In the genomic region with DNA sequence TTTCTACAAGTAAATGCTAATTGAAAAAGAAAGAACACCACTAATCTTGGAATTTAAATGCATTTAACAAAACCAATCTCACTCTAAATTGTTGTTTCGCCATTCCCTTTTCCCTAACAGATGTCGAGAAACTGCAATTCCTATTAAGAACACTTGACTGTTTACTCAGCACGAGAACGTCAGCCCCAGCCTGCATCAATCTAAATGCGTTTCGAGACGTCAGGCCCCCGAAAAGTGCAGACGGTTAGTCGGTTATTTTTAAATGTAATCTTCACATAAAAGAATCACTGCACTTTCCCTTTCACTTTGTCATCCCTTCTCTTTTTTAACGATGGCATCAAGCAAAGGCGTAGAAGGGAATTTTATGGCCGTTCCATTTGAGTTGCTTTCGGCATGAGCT, we compare ENCODE assay signal across 9 cellular contexts.
DNase-seq lines count a peak whose midpoint lies in the region; ATAC-seq, FAIRE-seq and TF ChIP-seq lines count a peak whose summit lies in the region.
"Had no signal": no experiment of that assay in that cellular context is flagged by ENCODE, and none has a peak within 500 bp of the region (broad histone marks: within the 10 kb centered on the region; RNA-seq: fewer than 3 reads in every experiment).

No MANE protein-coding gene starts in this region.

- no peaks in the 10 kb centered on the region for H3K9me3 ChIP-seq in PC-3 (ENCODE audit: low read length)
- H3K9me3 ChIP-seq in GM12878 (replicated peaks; ENCODE audit: control insufficient read depth, insufficient read depth, low read length), result no peaks in the 10 kb centered on the region
- no peaks in the 10 kb centered on the region for H3K9me3 ChIP-seq in neutrophil

- H3K4me2 ChIP-seq in PC-3 (ENCODE audit: low read length) (peak overlapping the region; percentile 73), GM12878 (ENCODE audit: control insufficient read depth, insufficient read depth) (peak overlapping the region; percentile 42; the same call in 1 of the 2 replicates)

- POLR2A ChIA-PET in PC-3 (lab: Charles Lee; ENCODE audit: unreplicated experiment), result no interaction called here
- POLR2A ChIA-PET in GM12878 (lab: Charles Lee), result interaction anchor here (1.9 kb wide), 1 partner anchor 9 kb away, joined by 8 read pairs; no protein-coding TSS in a partner anchor

- H3F3A ChIP-seq in PC-3 (ENCODE audit: low read length, unreplicated experiment), result no peaks in the 10 kb centered on the region

- DNase-seq in PC-3 (peak; percentile 26), GM12878 (ENCODE audit: low read depth, low spot score) (no peak), HCEC 1CT (no peak), NCI-H2029 treated with DMSO at 0.1 percent for 48 hours (lab: John Stamatoyannopoulos, UW) (no peak), GM20000 (ENCODE audit: low spot score) (no peak)
- DNase-seq: cerebellar nuclear complex had no signal

- BruUV-seq in PC-3 (replicated peaks; lab: Mats Ljungman, UMichigan), result no TSS peak
- no TSS peak for BruUV-seq in GM12878 (replicated peaks; lab: Mats Ljungman, UMichigan)

- WGBS in GM12878 (ENCODE audit: insufficient coverage, insufficient replicate concordance, low lambda C conversion rate, missing lambda C conversion rate), result 67% methylated on average over 14 of the region's 14 CpGs

- H3K36me3 ChIP-seq in PC-3 (ENCODE audit: low read depth, low read length) (no peaks in the 10 kb centered on the region), GM12878 (ENCODE audit: control insufficient read depth in 2 of 2, insufficient read depth in 2 of 2, low read length in 1 of 2) (no peaks in the 10 kb centered on the region), neutrophil (no peaks in the 10 kb centered on the region)

- H3K27ac ChIP-seq in C4-2B (no peak overlapping the region), PC-3 (ENCODE audit: low read length) (no peak overlapping the region), GM12878 (ENCODE audit: control insufficient read depth, insufficient read depth) (no peak overlapping the region), neutrophil (peak overlapping the region; percentile 47)

- H3K4me3 ChIP-seq in PC-3 (ENCODE audit: low read length) (peak overlapping the region; percentile 56), GM12878 (no peak overlapping the region; the same call in 1 of the 2 replicates), neutrophil (ENCODE audit: low read depth in 1 of 2, low read length in 1 of 2) (peak overlapping the region; percentile 26 to 56)

- in situ Hi-C loops in GM12878 (cut with MboI), result no loop called here

- H4K20me1 ChIP-seq in PC-3 (ENCODE audit: low read length), result no peaks in the 10 kb centered on the region
- H4K20me1 ChIP-seq in GM12878 (ENCODE audit: control insufficient read depth, insufficient read depth), result no peaks in the 10 kb centered on the region

- no peak for TF ChIP-seq EP300 in GM12878 (IDR thresholded peaks at IDR 0.05; ENCODE audit: borderline replicate concordance in 1 of 2, control insufficient read depth in 1 of 2, low read depth in 2 of 2, low read length in 2 of 2)

- no peaks in the 10 kb centered on the region for H3K9me2 ChIP-seq in PC-3 (replicated peaks; ENCODE audit: low read length)

- no peaks in the 10 kb centered on the region for H3K79me2 ChIP-seq in PC-3 (ENCODE audit: low read length)
- H3K79me2 ChIP-seq in GM12878 (ENCODE audit: control insufficient read depth, insufficient read depth, low read length), result no peaks in the 10 kb centered on the region

- peaks cover 44% of the 10 kb centered on the region for H3K27me3 ChIP-seq in PC-3 (ENCODE audit: low read length)
- H3K27me3 ChIP-seq in GM12878 (replicated peaks in 1 of 2; ENCODE audit: control insufficient read depth in 2 of 2, insufficient read depth in 2 of 2, low read length in 1 of 2), result no peaks in the 10 kb centered on the region
- no peaks in the 10 kb centered on the region for H3K27me3 ChIP-seq in neutrophil

- TF ChIP-seq POLR2A in GM12878 (IDR thresholded peaks at IDR 0.05; ENCODE audit: low read depth, low read length), result no peak

- CTCF ChIA-PET in PC-3 (lab: Charles Lee), result no interaction called here
- CTCF ChIA-PET in GM12878 (lab: Yijun Ruan, JAX), result interaction anchor here (0.6 to 3.4 kb wide), 4 partner anchors 9 to 94 kb away, joined by 3 to 14 read pairs (median 3); no protein-coding TSS in a partner anchor

- no peak for FAIRE-seq in GM12878 (lab: Jason Lieb, UNC)

- peak overlapping the region; percentile 48 for H2AFZ ChIP-seq in PC-3 (ENCODE audit: low read length)
- peak overlapping the region; percentile 58 for H2AFZ ChIP-seq in GM12878 (ENCODE audit: control insufficient read depth, low read depth, low read length)

- H3K4me1 ChIP-seq in PC-3 (ENCODE audit: insufficient read depth, low read length) (no peaks in the 10 kb centered on the region), GM12878 (ENCODE audit: control insufficient read depth, insufficient read depth, low read length) (no peaks in the 10 kb centered on the region), neutrophil (ENCODE audit: control insufficient read depth in 1 of 2, insufficient read depth in 1 of 2, low read depth in 1 of 2, low read length in 1 of 2) (peaks cover 34 to 38% of the 10 kb centered on the region in 2 experiments)

- TF ChIP-seq CTCF in C4-2B (conservative IDR thresholded peaks at IDR 0.05) (peak; percentile 29; the same call in 1 of the 2 replicates), PC-3 (conservative IDR thresholded peaks at IDR 0.05; ENCODE audit: low read depth, low read length) (no peak), GM12878 (IDR thresholded peaks at IDR 0.05 in 2 of 3, conservative IDR thresholded peaks at IDR 0.05 in 1 of 3; ENCODE audit: control insufficient read depth in 2 of 3, extremely low read depth in 1 of 3, insufficient read depth in 1 of 3, low read depth in 3 of 3, low read length in 3 of 3) (no peak), neutrophil (IDR thresholded peaks at IDR 0.05) (no peak), GM20000 (IDR thresholded peaks at IDR 0.05; ENCODE audit: extremely low read depth, missing control alignments) (no peak)

- no peak for TF ChIP-seq RAD21 in GM12878 (IDR thresholded peaks at IDR 0.05; ENCODE audit: insufficient read depth, low read depth, low read length)

- RAD21 ChIA-PET in GM12878 (lab: Charles Lee; ENCODE audit: unreplicated experiment), result interaction anchor here (1.3 to 1.6 kb wide), 2 partner anchors 9 to 199 kb away, joined by 4 to 7 read pairs; no protein-coding TSS in a partner anchor

- intact Hi-C loops in PC-3 (cut with micrococcal nuclease) (no loop called here), GM12878 (cut with micrococcal nuclease; ENCODE audit: unreplicated experiment) (loop anchor here (5.0 kb wide), 1 partner anchor 73 kb away; no protein-coding TSS in a partner anchor)

- SMC1A ChIA-PET in GM12878 (lab: Charles Lee; ENCODE audit: uncharacterized antibody, unreplicated experiment), result interaction anchor here (0.6 to 2.2 kb wide), 7 partner anchors 9 to 155 kb away, joined by 3 to 9 read pairs (median 3); no protein-coding TSS in a partner anchor

- ATAC-seq in PC-3, result peak; percentile 53
- peak; percentile 41; the same call in 1 of the 3 replicates for ATAC-seq in GM12878
- no peak for ATAC-seq in HG03520 (IDR thresholded peaks at IDR 0.05; ENCODE audit: unreplicated experiment)

- H3K9ac ChIP-seq in PC-3 (ENCODE audit: low read length) (no peak overlapping the region; the same call in 1 of the 2 replicates), GM12878 (ENCODE audit: control insufficient read depth, insufficient read depth, low read length) (no peak overlapping the region)

TF ChIP-seq in GM12878, 131 proteins besides CTCF, POLR2A, EP300 and RAD21 (continues in another document):
- no peak for TF ChIP-seq RUNX3 (IDR thresholded peaks at IDR 0.05; ENCODE audit: low read length)
- TF ChIP-seq CEBPB (IDR thresholded peaks at IDR 0.05; ENCODE audit: borderline replicate concordance in 1 of 2, low read depth in 2 of 2, low read length in 2 of 2), result no peak
- TF ChIP-seq EZH2 (IDR thresholded peaks at IDR 0.05; ENCODE audit: borderline replicate concordance, control insufficient read depth, low read depth, low read length), result no peak
- no peak for TF ChIP-seq ZBED1 (IDR thresholded peaks at IDR 0.05; ENCODE audit: borderline replicate concordance)
- no peak for TF ChIP-seq TAF1 (IDR thresholded peaks at IDR 0.05; ENCODE audit: borderline replicate concordance, low read depth, low read length)
- TF ChIP-seq NR2C1 (IDR thresholded peaks at IDR 0.05), result no peak
- TF ChIP-seq, protein P1, sequence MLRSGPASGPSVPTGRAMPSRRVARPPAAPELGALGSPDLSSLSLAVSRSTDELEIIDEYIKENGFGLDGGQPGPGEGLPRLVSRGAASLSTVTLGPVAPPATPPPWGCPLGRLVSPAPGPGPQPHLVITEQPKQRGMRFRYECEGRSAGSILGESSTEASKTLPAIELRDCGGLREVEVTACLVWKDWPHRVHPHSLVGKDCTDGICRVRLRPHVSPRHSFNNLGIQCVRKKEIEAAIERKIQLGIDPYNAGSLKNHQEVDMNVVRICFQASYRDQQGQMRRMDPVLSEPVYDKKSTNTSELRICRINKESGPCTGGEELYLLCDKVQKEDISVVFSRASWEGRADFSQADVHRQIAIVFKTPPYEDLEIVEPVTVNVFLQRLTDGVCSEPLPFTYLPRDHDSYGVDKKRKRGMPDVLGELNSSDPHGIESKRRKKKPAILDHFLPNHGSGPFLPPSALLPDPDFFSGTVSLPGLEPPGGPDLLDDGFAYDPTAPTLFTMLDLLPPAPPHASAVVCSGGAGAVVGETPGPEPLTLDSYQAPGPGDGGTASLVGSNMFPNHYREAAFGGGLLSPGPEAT (IDR thresholded peaks at IDR 0.05; ENCODE audit: low read depth), result no peak
- no peak for TF ChIP-seq SREBF2 (IDR thresholded peaks at IDR 0.05; ENCODE audit: low read length)
- TF ChIP-seq BRCA1 (IDR thresholded peaks at IDR 0.05; ENCODE audit: low read depth, low read length), result no peak
- no peak for TF ChIP-seq MEF2A (IDR thresholded peaks at IDR 0.05; ENCODE audit: insufficient read depth, low read depth, low read length)
- no peak for TF ChIP-seq POLR2AphosphoS2 (IDR thresholded peaks at IDR 0.05; ENCODE audit: low read depth, low read length)
- no peak for TF ChIP-seq ZSCAN29 (IDR thresholded peaks at IDR 0.05)
